23 cellular contexts compared by ENCODE assay signal in the genomic region with DNA sequence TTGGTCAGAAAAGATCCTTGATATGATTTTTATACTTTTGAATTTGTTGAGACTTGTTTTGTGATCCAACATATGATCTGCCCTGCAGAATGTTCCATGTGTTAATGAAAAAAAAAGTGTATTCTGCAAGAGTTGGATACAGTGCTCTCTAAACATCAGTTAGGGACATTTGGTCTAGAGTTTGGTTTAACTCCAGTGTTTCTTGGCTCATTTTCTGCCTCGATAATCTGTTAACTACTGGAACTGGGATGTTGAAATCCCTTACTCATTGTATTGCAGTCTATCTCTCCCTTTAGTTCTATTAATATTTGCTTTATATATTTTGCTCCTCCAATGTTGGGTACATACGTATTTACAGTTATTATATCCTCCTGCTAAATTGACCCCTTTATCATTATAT. TPM values are rescaled to one million over a fixed set of nuclear protein-coding genes. Genes with fewer than 3 reads are reported as not detected.
A peak's percentile ranks its signal among the peaks of the same experiment; 100 is the strongest.
DNase-seq lines count a peak whose midpoint lies in the region; ATAC-seq and TF ChIP-seq lines count a peak whose summit lies in the region.
"Had no signal": no experiment of that assay in that cellular context is flagged by ENCODE, and none has a peak within 500 bp of the region (broad histone marks: within the 10 kb centered on the region; RNA-seq: fewer than 3 reads in every experiment).

No MANE protein-coding gene starts in this region.

- H3K27me3 Mint-ChIP-seq in WTC11 (ENCODE audit: low read depth): no peaks in the 10 kb centered on the region; the same call in 1 of the 2 replicates

- DNase-seq in AG10803 (ENCODE audit: low read depth) (peak; percentile 72), ascending aorta (ENCODE audit: low spot score in 2 of 2) (peak in 1 of 2 donors; percentile 41), fibroblast of villous mesenchyme (ENCODE audit: low read depth) (peak; percentile 39), sciatic nerve (ENCODE audit: low spot score) (no peak), WTC11 (ENCODE audit: low spot score) (no peak), Ammon's horn (ENCODE audit: low spot score) (no peak)
- no peak for DNase-seq in activated naive CD4-positive, alpha-beta T cell (lab: John Stamatoyannopoulos, UW)
- DNase-seq: effector CD4-positive, alpha-beta T cell; glutamatergic neuron; naive B cell; NCI-H2029 treated with DMSO at 0.1 percent for 48 hours; NCI-H226; stimulated activated CD4-positive, alpha-beta T cell treated with anti-CD3 and anti-CD28 coated beads, Interleukin-12 subunit alpha, Interleukin-12 subunit beta, amount 100 ng/mL, for 4 hours; stimulated activated CD4-positive, alpha-beta T cell treated with anti-CD3 and anti-CD28 coated beads, Interleukin-4, amount 100 ng/mL, for 24 hours; stimulated activated naive B cell treated with anti-CD40 and anti-IgM and Interleukin-4, amounts not matched to agents 10 μg/mL and 1 μg/mL and 100 μg/mL, for 72 hours; testis had no signal

- no peaks in the 10 kb centered on the region for H3K27me3 ChIP-seq in ascending aorta
- H3K27me3 ChIP-seq: testis, vagina had no signal

- peaks cover 0 to 14% of the 10 kb centered on the region in 2 donors for H3K4me1 ChIP-seq in ascending aorta
- H3K4me1 ChIP-seq: testis, vagina had no signal

- peaks cover 21% of the 10 kb centered on the region for H3K9me3 Mint-ChIP-seq in WTC11

- CTCF ChIA-PET in WTC11 (lab: Charles Lee): no interaction called here

- ATAC-seq in sciatic nerve: peak; percentile 90
- no peak for ATAC-seq in WTC11
- no peak for ATAC-seq in HG03520 (IDR thresholded peaks at IDR 0.05; ENCODE audit: unreplicated experiment)
- ATAC-seq: activated naive CD4-positive, alpha-beta T cell treated with anti-CD3 and anti-CD28 coated beads, Interleukin-2, amount 50 U/mL, for 72 hours; HCT116; SK-N-SH treated with all-trans-retinoic acid at 6 μM for 48 hours; stimulated activated naive B cell treated with anti-CD40 and anti-IgM and Interleukin-4, amounts not matched to agents 10 μg/mL and 1 μg/mL and 100 μg/mL, for 72 hours had no signal

- no peaks in the 10 kb centered on the region for H3K36me3 ChIP-seq in ascending aorta
- H3K36me3 ChIP-seq: vagina had no signal

- no peak overlapping the region for H3K4me3 Mint-ChIP-seq in WTC11
- H3K4me3 Mint-ChIP-seq: naive B cell; stimulated activated naive B cell treated with anti-CD40 and anti-IgM and Interleukin-4, amounts not matched to agents 10 μg/mL and 1 μg/mL and 100 μg/mL, for 72 hours had no signal

- peaks cover 11% of the 10 kb centered on the region for H3K36me3 Mint-ChIP-seq in WTC11

- no peaks in the 10 kb centered on the region for H3K4me1 Mint-ChIP-seq in WTC11
- H3K4me1 Mint-ChIP-seq: naive B cell had no signal

- H3K9me3 ChIP-seq in ascending aorta: no peaks in the 10 kb centered on the region
- H3K9me3 ChIP-seq: testis, vagina had no signal

- H3K27ac Mint-ChIP-seq in WTC11: no peak overlapping the region
- H3K27ac Mint-ChIP-seq: naive B cell; stimulated activated naive B cell treated with anti-CD40 and anti-IgM and Interleukin-4, amounts not matched to agents 10 μg/mL and 1 μg/mL and 100 μg/mL, for 72 hours had no signal

- POLR2A ChIA-PET in WTC11 (lab: Charles Lee): no interaction called here

- no peak overlapping the region for H3K4me3 ChIP-seq in AG10803 (ENCODE audit: low read length)
- H3K4me3 ChIP-seq in ascending aorta: no peak overlapping the region
- no peak overlapping the region for H3K4me3 ChIP-seq in fibroblast of villous mesenchyme (ENCODE audit: low read depth, low read length)
- H3K4me3 ChIP-seq: testis, vagina had no signal

- TF ChIP-seq CTCF in AG10803 (conservative IDR thresholded peaks at IDR 0.05; ENCODE audit: low read length) (no peak), ascending aorta (IDR thresholded peaks at IDR 0.05) (no peak), fibroblast of villous mesenchyme (IDR thresholded peaks at IDR 0.05; ENCODE audit: insufficient read depth, low read depth, low read length) (no peak), WTC11 (IDR thresholded peaks at IDR 0.05) (no peak)

- peak overlapping the region; percentile 17 to 28 for H3K27ac ChIP-seq in ascending aorta
- H3K27ac ChIP-seq: epithelial cell of prostate, RWPE1, testis, vagina had no signal

- intact Hi-C loops in ascending aorta (cut with DNase I): no loop called here
- intact Hi-C loops in sciatic nerve (cut with DNase I): no loop called here

TF ChIP-seq in WTC11, 78 proteins besides CTCF, POLR2A, EP300 and RAD21:
- TF ChIP-seq ETV6 (CRISPR knock-in tag; IDR thresholded peaks at IDR 0.05): no peak
TF ChIP-seq in WTC11: peak in this region for 0.

RNA-seq across cellular contexts. Expression of a gene that starts 18.3 kb away (rescaled TPM):
- 67.4 TPM for total RNA-seq in ascending aorta
- 352 and 747 TPM in 2 replicates for total RNA-seq in fibroblast of villous mesenchyme
- total RNA-seq in sciatic nerve: 98.8 TPM
- 95.6 to 113 TPM (median 98.7 TPM) in 3 replicates for total RNA-seq in WTC11 (2021)

RNA-seq across cellular contexts. Expression of a gene that starts 59.3 kb away (rescaled TPM):
- total RNA-seq in ascending aorta (62.8 TPM), fibroblast of villous mesenchyme (11.9 and 28.5 TPM in 2 replicates), sciatic nerve (47.9 TPM), WTC11 (2021) (33.0 to 36.0 TPM (median 34.6 TPM) in 3 replicates)

Comparison
In these comparisons a context has a peak if more than half of its experiments do, and no peak if none do; other contexts are left out.
1. DNase-seq: peak in AG10803 (single experiment) and fibroblast of villous mesenchyme (single experiment); none in sciatic nerve (single experiment), WTC11 (single experiment), activated naive CD4-positive, alpha-beta T cell (0 of 4) and Ammon's horn (single experiment).